Comparison of ENCODE assay signal across 20 cellular contexts in the genomic region with DNA sequence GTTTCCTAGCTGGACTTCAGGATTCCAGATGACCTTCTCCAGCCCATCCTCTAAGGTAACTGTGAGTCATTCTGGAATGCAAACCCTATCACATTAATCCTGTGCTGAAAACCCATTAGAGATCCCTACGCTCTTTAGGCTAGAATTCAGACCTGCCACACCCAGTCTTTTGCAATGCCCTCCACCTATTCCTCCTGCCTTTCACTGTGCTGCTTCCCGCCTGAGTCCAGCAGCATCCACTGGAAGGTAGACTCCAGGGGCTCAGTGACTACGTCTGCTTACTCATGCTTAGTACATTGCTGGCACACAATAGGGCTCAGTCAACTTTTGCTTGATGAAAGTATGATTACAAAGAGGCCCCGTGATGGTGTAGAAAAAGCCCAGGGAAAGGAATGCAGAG.
DNase-seq lines count a peak whose midpoint lies in the region; ATAC-seq and TF ChIP-seq lines count a peak whose summit lies in the region.
"Had no signal": no experiment of that assay in that cellular context is flagged by ENCODE, and none has a peak within 500 bp of the region (broad histone marks: within the 10 kb centered on the region; RNA-seq: fewer than 3 reads in every experiment).

No MANE protein-coding gene starts in this region.

- H4K20me1 ChIP-seq in HCT116 (ENCODE audit: insufficient read depth), result no peaks in the 10 kb centered on the region

- H3K4me1 Mint-ChIP-seq in activated naive CD4-positive, alpha-beta T cell treated with anti-CD3 and anti-CD28 coated beads, Interleukin-2, amount 10 ng/mL, durations not matched to agents 7 days and 5 days, result no peaks in the 10 kb centered on the region
- H3K4me1 Mint-ChIP-seq: activated CD4-positive, alpha-beta T cell treated with anti-CD3 and anti-CD28 coated beads for 36 hours had no signal

- H3K27me3 ChIP-seq in HCT116 (ENCODE audit: insufficient read depth, low read length), result peaks cover 9% of the 10 kb centered on the region; the same call in 1 of the 2 replicates

- H3K27ac ChIP-seq in HCT116 (ENCODE audit: low read depth, low read length) (no peak overlapping the region), RWPE1 (peak overlapping the region; percentile 87)
- H3K27ac ChIP-seq: C4-2B, PC-9, psoas muscle had no signal

- RAD21 ChIA-PET in HCT116 (lab: Charles Lee; ENCODE audit: low non-redundant PET in 1 of 2, low total read pairs in 2 of 2, uncharacterized antibody in 2 of 2, unreplicated experiment in 2 of 2), result no interaction called here

- H3K4me2 ChIP-seq in HCT116 (ENCODE audit: low read length), result peak overlapping the region; percentile 29
- H3K4me2 ChIP-seq: PC-9 had no signal

- DNase-seq in HCT116 (ENCODE audit: low read depth, low spot score) (peak; percentile 12), RWPE1 (ENCODE audit: low spot score) (peak; percentile 97), fibroblast of pulmonary artery (ENCODE audit: low read depth) (peak; percentile 0), retinal pigment epithelial cell (ENCODE audit: low read depth) (peak; percentile 44), NCI-H69 (lab: John Stamatoyannopoulos, UW) (no peak), KG1 (lab: John Stamatoyannopoulos, UW) (no peak)
- DNase-seq in activated naive CD4-positive, alpha-beta T cell treated with anti-CD3 and anti-CD28 coated beads, Interleukin-2, amount 10 ng/mL, durations not matched to agents 7 days and 5 days, result no peak
- DNase-seq: activated CD4-positive, alpha-beta T cell treated with anti-CD3 and anti-CD28 coated beads for 36 hours; caudate nucleus; left colon; midbrain; NCI-H1048; NCI-H2081 treated with DMSO at 0.1 percent for 48 hours; NCI-H524 treated with DMSO at 0.1 percent for 48 hours; nephron progenitor cell had no signal

- no peak overlapping the region for H2AFZ ChIP-seq in HCT116 (ENCODE audit: low read depth, low read length, poor library complexity, severe bottlenecking)
- H2AFZ ChIP-seq: PC-9 had no signal

- peak; percentile 77 for ATAC-seq in HCT116
- ATAC-seq in HG02885 (IDR thresholded peaks at IDR 0.05; ENCODE audit: poor library complexity, unreplicated experiment), result no peak
- ATAC-seq: activated CD4-positive, alpha-beta T cell treated with anti-CD3 and anti-CD28 coated beads for 36 hours; left colon; psoas muscle; SK-N-SH treated with all-trans-retinoic acid at 6 μM for 48 hours had no signal

- no peaks in the 10 kb centered on the region for H3K79me2 ChIP-seq in HCT116 (ENCODE audit: insufficient read depth, low read length)

- TF ChIP-seq CTCF in HCT116 (IDR thresholded peaks at IDR 0.05 in 2 of 3, conservative IDR thresholded peaks at IDR 0.05 in 1 of 3; ENCODE audit: borderline replicate concordance in 1 of 3, insufficient read depth in 1 of 3, low read depth in 2 of 3, low read length in 2 of 3), result no peak
- TF ChIP-seq CTCF in RWPE1 (conservative IDR thresholded peaks at IDR 0.05; ENCODE audit: low read depth), result no peak
- TF ChIP-seq CTCF in fibroblast of pulmonary artery (IDR thresholded peaks at IDR 0.05; ENCODE audit: low read length, missing control alignments), result no peak
- no peak for TF ChIP-seq CTCF in retinal pigment epithelial cell (conservative IDR thresholded peaks at IDR 0.05; ENCODE audit: low read depth, low read length)

- H3K27me3 Mint-ChIP-seq in activated naive CD4-positive, alpha-beta T cell treated with anti-CD3 and anti-CD28 coated beads, Interleukin-2, amount 10 ng/mL, durations not matched to agents 7 days and 5 days, result peaks cover 7% of the 10 kb centered on the region

- intact Hi-C loops in HCT116 (cut with micrococcal nuclease), result no loop called here

- H3K36me3 Mint-ChIP-seq in activated naive CD4-positive, alpha-beta T cell treated with anti-CD3 and anti-CD28 coated beads, Interleukin-2, amount 10 ng/mL, durations not matched to agents 7 days and 5 days, result no peaks in the 10 kb centered on the region

- no peak overlapping the region for H3K9ac ChIP-seq in HCT116 (ENCODE audit: low read length)

- H3K4me3 Mint-ChIP-seq in activated naive CD4-positive, alpha-beta T cell treated with anti-CD3 and anti-CD28 coated beads, Interleukin-2, amount 10 ng/mL, durations not matched to agents 7 days and 5 days, result no peak overlapping the region
- H3K4me3 Mint-ChIP-seq: activated CD4-positive, alpha-beta T cell treated with anti-CD3 and anti-CD28 coated beads for 36 hours; nephron progenitor cell had no signal

- H3K36me3 ChIP-seq in HCT116 (ENCODE audit: control insufficient read depth in 1 of 2, insufficient read depth in 2 of 2, low read length in 2 of 2), result no peaks in the 10 kb centered on the region

- peaks cover 0 to 12% of the 10 kb centered on the region in 2 experiments; a peak in 3 of 4 replicates for H3K4me1 ChIP-seq in HCT116 (ENCODE audit: control insufficient read depth in 1 of 2, insufficient read depth in 2 of 2, low read length in 2 of 2)
- H3K4me1 ChIP-seq: psoas muscle had no signal

- no peaks in the 10 kb centered on the region for H3K9me3 ChIP-seq in HCT116 (ENCODE audit: control insufficient read depth in 1 of 2, insufficient read depth in 1 of 2, low read depth in 1 of 2, low read length in 2 of 2)
- H3K9me3 ChIP-seq: psoas muscle had no signal

- H3K9me3 Mint-ChIP-seq in activated naive CD4-positive, alpha-beta T cell treated with anti-CD3 and anti-CD28 coated beads, Interleukin-2, amount 10 ng/mL, durations not matched to agents 7 days and 5 days, result no peaks in the 10 kb centered on the region
- H3K9me3 Mint-ChIP-seq: nephron progenitor cell had no signal

- POLR2A ChIA-PET in HCT116 (lab: Charles Lee), result no interaction called here
- POLR2A ChIA-PET in RWPE1 (lab: Yijun Ruan, JAX; ENCODE audit: low non-redundant PET), result no interaction called here

- no TSS peak for BruUV-seq in HCT116 (replicated peaks; lab: Mats Ljungman, UMichigan)

- TF ChIP-seq RAD21 in HCT116 (IDR thresholded peaks at IDR 0.05; ENCODE audit: low read depth), result no peak

- TF ChIP-seq POLR2A in HCT116 (IDR thresholded peaks at IDR 0.05; ENCODE audit: borderline replicate concordance, extremely low read depth, insufficient read depth, insufficient read length), result no peak

- CTCF ChIA-PET in HCT116 (lab: Charles Lee), result no interaction called here
- CTCF ChIA-PET in RWPE1 (lab: Yijun Ruan, JAX), result no interaction called here
- CTCF ChIA-PET in activated naive CD4-positive, alpha-beta T cell treated with anti-CD3 and anti-CD28 coated beads, Interleukin-2, amount 10 ng/mL, durations not matched to agents 7 days and 5 days (lab: Charles Lee), result no interaction called here

- H3K4me3 ChIP-seq in HCT116 (replicated peaks in 1 of 2; ENCODE audit: low read depth in 1 of 2, low read length in 2 of 2) (no peak overlapping the region), fibroblast of pulmonary artery (replicated peaks; ENCODE audit: low read depth, low read length) (no peak overlapping the region), retinal pigment epithelial cell (ENCODE audit: low read length) (no peak overlapping the region)
- H3K4me3 ChIP-seq: PC-9, psoas muscle had no signal

- H3K9me2 ChIP-seq in HCT116 (ENCODE audit: insufficient read depth), result no peaks in the 10 kb centered on the region

- H3K27ac Mint-ChIP-seq in activated naive CD4-positive, alpha-beta T cell treated with anti-CD3 and anti-CD28 coated beads, Interleukin-2, amount 10 ng/mL, durations not matched to agents 7 days and 5 days, result no peak overlapping the region
- H3K27ac Mint-ChIP-seq: activated CD4-positive, alpha-beta T cell treated with anti-CD3 and anti-CD28 coated beads for 36 hours; nephron progenitor cell had no signal

TF ChIP-seq in HCT116, 20 proteins besides CTCF, POLR2A, EP300 and RAD21 (continues in another document):
- TF ChIP-seq TCF7L2 (IDR thresholded peaks at IDR 0.05; ENCODE audit: borderline replicate concordance, extremely low read depth, insufficient read depth, insufficient read length) (no peak), FOSL1 (IDR thresholded peaks at IDR 0.05; ENCODE audit: low read depth) (no peak), EZH2 (IDR thresholded peaks at IDR 0.05) (no peak)
- TF ChIP-seq, protein P1, sequence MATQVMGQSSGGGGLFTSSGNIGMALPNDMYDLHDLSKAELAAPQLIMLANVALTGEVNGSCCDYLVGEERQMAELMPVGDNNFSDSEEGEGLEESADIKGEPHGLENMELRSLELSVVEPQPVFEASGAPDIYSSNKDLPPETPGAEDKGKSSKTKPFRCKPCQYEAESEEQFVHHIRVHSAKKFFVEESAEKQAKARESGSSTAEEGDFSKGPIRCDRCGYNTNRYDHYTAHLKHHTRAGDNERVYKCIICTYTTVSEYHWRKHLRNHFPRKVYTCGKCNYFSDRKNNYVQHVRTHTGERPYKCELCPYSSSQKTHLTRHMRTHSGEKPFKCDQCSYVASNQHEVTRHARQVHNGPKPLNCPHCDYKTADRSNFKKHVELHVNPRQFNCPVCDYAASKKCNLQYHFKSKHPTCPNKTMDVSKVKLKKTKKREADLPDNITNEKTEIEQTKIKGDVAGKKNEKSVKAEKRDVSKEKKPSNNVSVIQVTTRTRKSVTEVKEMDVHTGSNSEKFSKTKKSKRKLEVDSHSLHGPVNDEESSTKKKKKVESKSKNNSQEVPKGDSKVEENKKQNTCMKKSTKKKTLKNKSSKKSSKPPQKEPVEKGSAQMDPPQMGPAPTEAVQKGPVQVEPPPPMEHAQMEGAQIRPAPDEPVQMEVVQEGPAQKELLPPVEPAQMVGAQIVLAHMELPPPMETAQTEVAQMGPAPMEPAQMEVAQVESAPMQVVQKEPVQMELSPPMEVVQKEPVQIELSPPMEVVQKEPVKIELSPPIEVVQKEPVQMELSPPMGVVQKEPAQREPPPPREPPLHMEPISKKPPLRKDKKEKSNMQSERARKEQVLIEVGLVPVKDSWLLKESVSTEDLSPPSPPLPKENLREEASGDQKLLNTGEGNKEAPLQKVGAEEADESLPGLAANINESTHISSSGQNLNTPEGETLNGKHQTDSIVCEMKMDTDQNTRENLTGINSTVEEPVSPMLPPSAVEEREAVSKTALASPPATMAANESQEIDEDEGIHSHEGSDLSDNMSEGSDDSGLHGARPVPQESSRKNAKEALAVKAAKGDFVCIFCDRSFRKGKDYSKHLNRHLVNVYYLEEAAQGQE (IDR thresholded peaks at IDR 0.05; ENCODE audit: low read depth), result no peak
- TF ChIP-seq, protein P2, sequence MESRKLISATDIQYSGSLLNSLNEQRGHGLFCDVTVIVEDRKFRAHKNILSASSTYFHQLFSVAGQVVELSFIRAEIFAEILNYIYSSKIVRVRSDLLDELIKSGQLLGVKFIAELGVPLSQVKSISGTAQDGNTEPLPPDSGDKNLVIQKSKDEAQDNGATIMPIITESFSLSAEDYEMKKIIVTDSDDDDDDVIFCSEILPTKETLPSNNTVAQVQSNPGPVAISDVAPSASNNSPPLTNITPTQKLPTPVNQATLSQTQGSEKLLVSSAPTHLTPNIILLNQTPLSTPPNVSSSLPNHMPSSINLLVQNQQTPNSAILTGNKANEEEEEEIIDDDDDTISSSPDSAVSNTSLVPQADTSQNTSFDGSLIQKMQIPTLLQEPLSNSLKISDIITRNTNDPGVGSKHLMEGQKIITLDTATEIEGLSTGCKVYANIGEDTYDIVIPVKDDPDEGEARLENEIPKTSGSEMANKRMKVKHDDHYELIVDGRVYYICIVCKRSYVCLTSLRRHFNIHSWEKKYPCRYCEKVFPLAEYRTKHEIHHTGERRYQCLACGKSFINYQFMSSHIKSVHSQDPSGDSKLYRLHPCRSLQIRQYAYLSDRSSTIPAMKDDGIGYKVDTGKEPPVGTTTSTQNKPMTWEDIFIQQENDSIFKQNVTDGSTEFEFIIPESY (IDR thresholded peaks at IDR 0.05; ENCODE audit: extremely low read depth, insufficient replicate concordance, low read length), result no peak

Comparison
In these comparisons a context has a peak if more than half of its experiments do, and no peak if none do; other contexts are left out.
1. DNase-seq: peak in HCT116 (single experiment), RWPE1 (single experiment), fibroblast of pulmonary artery (single experiment) and retinal pigment epithelial cell (single experiment); none in NCI-H69 (single experiment), activated naive CD4-positive, alpha-beta T cell treated with anti-CD3 and anti-CD28 coated beads, Interleukin-2, amount 10 ng/mL, durations not matched to agents 7 days and 5 days (single experiment) and KG1 (single experiment).